In the genomic region with DNA sequence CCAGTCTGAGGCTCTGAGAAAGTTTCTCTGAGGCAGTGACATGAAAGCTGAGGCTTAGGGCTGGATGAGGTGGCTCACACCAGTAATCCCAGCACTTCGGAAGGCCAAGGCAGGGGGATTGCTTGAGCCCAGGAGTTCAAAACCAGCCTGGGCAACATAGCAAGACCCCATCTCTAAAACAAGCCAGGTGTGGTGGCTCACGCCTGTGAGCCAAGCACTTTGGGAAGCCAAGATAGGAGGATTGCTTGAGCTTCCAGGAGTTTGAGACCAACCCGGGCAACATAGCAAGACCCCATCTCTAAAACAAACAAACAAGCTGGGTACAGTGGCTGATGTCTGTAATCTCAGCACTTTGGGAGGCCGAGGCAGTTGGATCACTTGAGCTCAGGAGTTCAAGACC, we compare ENCODE assay signal across 1 cellular context. TPM values are rescaled to one million over a fixed set of nuclear protein-coding genes. Genes with fewer than 3 reads are reported as not detected.
"Had no signal": no experiment of that assay in that cellular context is flagged by ENCODE, and none has a peak within 500 bp of the region (broad histone marks: within the 10 kb centered on the region; RNA-seq: fewer than 3 reads in every experiment).

No MANE protein-coding gene starts in this region.

RNA-seq across cellular contexts. Expression of gene PTGES, which starts 3.8 kb away (rescaled TPM):
- total RNA-seq: pulmonary artery endothelial cell had no signal
